9 cellular contexts compared by ENCODE assay signal in genomic region chr11:76629133-76629852, GRCh38. TPM values are rescaled to one million over a fixed set of nuclear protein-coding genes. Genes with fewer than 3 reads are reported as not detected.
DNase-seq lines count a peak whose midpoint lies in the region; ATAC-seq, FAIRE-seq and TF ChIP-seq lines count a peak whose summit lies in the region.
"Had no signal": no experiment of that assay in that cellular context is flagged by ENCODE, and none has a peak within 500 bp of the region (broad histone marks: within the 10 kb centered on the region; RNA-seq: fewer than 3 reads in every experiment).

No MANE protein-coding gene starts in this region.

- H3K27me3 ChIP-seq in gastrocnemius medialis: no peaks in the 10 kb centered on the region
- H3K27me3 ChIP-seq: SJSA1 had no signal

- peaks cover 0 to 3% (median 0%) of the 10 kb centered on the region in 3 donors for H3K9me3 ChIP-seq in gastrocnemius medialis
- H3K9me3 ChIP-seq: SJSA1 had no signal

- intact Hi-C loops in activated CD8-positive, alpha-beta T cell treated with anti-CD3 and anti-CD28 coated beads for 36 hours (cut with micrococcal nuclease): loop anchor here (5.0 kb wide), 2 partner anchors 42 to 43 kb away; partner anchors contain the start of gene LRRC32
- intact Hi-C loops in gastrocnemius medialis (cut with DNase I; ENCODE audit: low total_unique reads): no loop called here

- peak overlapping the region; percentile 75 to 82 (median 81) for H3K27ac ChIP-seq in gastrocnemius medialis
- H3K27ac ChIP-seq: SJSA1 had no signal

- peak overlapping the region; percentile 93 for H3K27ac Mint-ChIP-seq in activated CD8-positive, alpha-beta T cell treated with anti-CD3 and anti-CD28 coated beads for 36 hours

- POLR2A ChIA-PET in activated CD8-positive, alpha-beta T cell treated with anti-CD3 and anti-CD28 coated beads for 36 hours (lab: Charles Lee): interaction anchor here (1.0 to 2.8 kb wide), 8 partner anchors 9 to 55 kb away, joined by 3 to 13 read pairs (median 6); partner anchors contain the start of gene LRRC32

- TF ChIP-seq CTCF in activated CD8-positive, alpha-beta T cell treated with anti-CD3 and anti-CD28 coated beads for 36 hours (IDR thresholded peaks at IDR 0.05): no peak
- TF ChIP-seq CTCF in gastrocnemius medialis (IDR thresholded peaks at IDR 0.05 in 4 of 5, conservative IDR thresholded peaks at IDR 0.05 in 1 of 5): no peak

- peak overlapping the region in 1 of 4 donors; percentile 5 for H3K4me3 ChIP-seq in gastrocnemius medialis
- H3K4me3 ChIP-seq: SJSA1 had no signal

- peaks cover 0 to 24% of the 10 kb centered on the region in 2 donors for H3K4me1 ChIP-seq in gastrocnemius medialis

- CTCF ChIA-PET in activated CD8-positive, alpha-beta T cell treated with anti-CD3 and anti-CD28 coated beads for 36 hours (lab: Charles Lee): interaction anchor here (0.9 to 1.3 kb wide), 4 partner anchors 8 to 39 kb away, joined by 3 to 5 read pairs (median 3); no protein-coding TSS in a partner anchor

- H3K4me3 Mint-ChIP-seq in activated CD8-positive, alpha-beta T cell treated with anti-CD3 and anti-CD28 coated beads for 36 hours: peak overlapping the region; percentile 61

- in situ Hi-C loops in gastrocnemius medialis (cut with MboI; ENCODE audit: low sequenced_read_pairs in 4 of 4): no loop called here

- H3K9me3 Mint-ChIP-seq in activated CD8-positive, alpha-beta T cell treated with anti-CD3 and anti-CD28 coated beads for 36 hours: peaks cover 11% of the 10 kb centered on the region

- TF ChIP-seq POLR2A in GM12892 (IDR thresholded peaks at IDR 0.05; ENCODE audit: low read depth, low read length) (no peak), gastrocnemius medialis (IDR thresholded peaks at IDR 0.05) (peak; percentile 21 to 59)

- FAIRE-seq in GM12892 (lab: Jason Lieb, UNC): peak; percentile 86

- DNase-seq in GM12892 (ENCODE audit: insufficient read length) (no peak), glomerular endothelial cell (ENCODE audit: extremely low read depth, low read depth, low spot score) (peak; percentile 93), gastrocnemius medialis (peak in 1 of 2 donors; percentile 47), cerebellar nuclear complex (lab: John Stamatoyannopoulos, UW) (no peak), HuH-7.5 (ENCODE audit: low spot score) (no peak), NCI-H1417 treated with DMSO at 0.1 percent for 48 hours (lab: John Stamatoyannopoulos, UW) (no peak)
- peak; percentile 86 for DNase-seq in activated CD8-positive, alpha-beta T cell treated with anti-CD3 and anti-CD28 coated beads for 36 hours

- H3K4me1 Mint-ChIP-seq in activated CD8-positive, alpha-beta T cell treated with anti-CD3 and anti-CD28 coated beads for 36 hours (ENCODE audit: low read depth): peaks cover 58% of the 10 kb centered on the region

- peaks cover 2% of the 10 kb centered on the region for H3K27me3 Mint-ChIP-seq in activated CD8-positive, alpha-beta T cell treated with anti-CD3 and anti-CD28 coated beads for 36 hours

- peak; percentile 61 for ATAC-seq in activated CD8-positive, alpha-beta T cell treated with anti-CD3 and anti-CD28 coated beads for 36 hours
- ATAC-seq in gastrocnemius medialis: peak; percentile 82 to 84
- no peak for ATAC-seq in HG03196 (IDR thresholded peaks at IDR 0.05; ENCODE audit: unreplicated experiment)

- no peaks in the 10 kb centered on the region for H3K36me3 ChIP-seq in gastrocnemius medialis
- H3K36me3 ChIP-seq: SJSA1 had no signal

- H3K36me3 Mint-ChIP-seq in activated CD8-positive, alpha-beta T cell treated with anti-CD3 and anti-CD28 coated beads for 36 hours (ENCODE audit: low read depth): peaks cover 18% of the 10 kb centered on the region

RNA-seq across cellular contexts. Expression of gene LRRC32, which starts 41.3 kb away (rescaled TPM):
- polyA plus RNA-seq in GM12892 (2012; ENCODE audit: missing spikeins): 5.1 TPM
- total RNA-seq in activated CD8-positive, alpha-beta T cell treated with anti-CD3 and anti-CD28 coated beads for 36 hours: 10 to 100 TPM; 23.2 to 24.5 TPM
- total RNA-seq in glomerular endothelial cell (121 and 177 TPM in 2 replicates), gastrocnemius medialis (10 to 100 TPM; 14.5 to 35.5 (median 23.4) TPM)

Comparison
In these comparisons a context has a peak if more than half of its experiments do, and no peak if none do; other contexts are left out.
1. DNase-seq: peak in activated CD8-positive, alpha-beta T cell treated with anti-CD3 and anti-CD28 coated beads for 36 hours (single experiment) and glomerular endothelial cell (single experiment); none in GM12892 (single experiment), cerebellar nuclear complex (0 of 2), HuH-7.5 (single experiment) and NCI-H1417 treated with DMSO at 0.1 percent for 48 hours (single experiment).